Comparison of ENCODE assay signal across 16 cellular contexts in the genomic region with DNA sequence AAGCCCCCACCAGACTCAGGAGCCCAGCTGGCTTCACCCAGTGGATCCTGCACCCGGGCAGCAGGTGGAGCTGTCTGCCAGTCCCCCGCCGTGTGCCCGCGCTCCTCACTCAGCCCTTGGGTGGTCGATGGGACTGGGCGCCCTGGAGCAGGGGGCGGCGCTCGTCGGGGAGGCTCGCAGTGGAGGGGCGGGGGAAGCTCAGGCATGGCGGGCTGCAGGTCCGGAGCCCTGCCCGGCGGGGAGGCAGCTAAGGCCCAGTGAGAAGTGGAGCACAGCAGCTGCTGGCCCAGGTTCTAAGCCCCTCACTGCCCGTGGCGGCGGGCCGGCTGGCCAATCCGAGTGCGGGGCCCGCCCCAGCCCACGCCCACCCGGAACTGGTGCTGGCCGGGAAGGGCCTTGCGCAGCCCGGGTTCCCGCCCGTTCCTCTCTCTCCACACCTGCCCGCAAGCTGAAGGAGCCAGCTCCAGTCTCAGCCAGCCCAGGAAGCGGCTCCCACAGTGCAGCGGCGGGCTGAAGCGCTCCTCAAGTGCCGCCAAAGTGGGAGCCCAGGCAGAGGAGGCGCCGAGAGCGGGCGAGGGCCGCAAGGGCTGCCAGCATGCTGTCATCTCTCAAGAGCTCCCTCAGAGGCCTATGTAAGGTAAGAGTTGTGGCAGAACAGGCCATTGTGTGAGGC.
DNase-seq lines count a peak whose midpoint lies in the region; ATAC-seq and TF ChIP-seq lines count a peak whose summit lies in the region.
"Had no signal": no experiment of that assay in that cellular context is flagged by ENCODE, and none has a peak within 500 bp of the region (broad histone marks: within the 10 kb centered on the region; RNA-seq: fewer than 3 reads in every experiment).

No MANE protein-coding gene starts in this region.

- ATAC-seq in HG02973 (IDR thresholded peaks at IDR 0.05; ENCODE audit: unreplicated experiment) (no peak), sciatic nerve (no peak)
- ATAC-seq: natural killer cell treated with Interleukin-12 subunit alpha and Interleukin-12 subunit beta and Interleukin-15 and Interleukin-18, amount 100 ng/mL, for 72 hours had no signal

- intact Hi-C loops in testis (cut with DNase I; ENCODE audit: low total_unique reads) (no loop called here), sciatic nerve (cut with DNase I) (no loop called here)

- DNase-seq in NCI-H2227 (lab: John Stamatoyannopoulos, UW; ENCODE audit: unreplicated experiment) (peak; percentile 73), NCI-H2227 treated with DMSO at 0.1 percent for 48 hours (lab: John Stamatoyannopoulos, UW) (no peak), SK-MEL-5 (ENCODE audit: low read depth, low spot score) (peak; percentile 67), testis (peak; percentile 48), amniotic stem cell (lab: John Stamatoyannopoulos, UW) (no peak), sciatic nerve (ENCODE audit: low spot score) (no peak)
- DNase-seq: activated T-cell treated with anti-CD3 and anti-CD28 coated beads, Interleukin-2, amount 50 U/mL, for 24 hours; CD4-positive, alpha-beta memory T cell; HFFc6; IMR-90; NCI-H146 had no signal

- H3K4me1 ChIP-seq in testis = no peaks in the 10 kb centered on the region
- H3K4me1 ChIP-seq: ascending aorta, thyroid gland had no signal

- H3K27ac ChIP-seq in testis = no peak overlapping the region
- H3K27ac ChIP-seq: ascending aorta, thyroid gland had no signal

- WGBS in testis, 2 donors = 57 to 94% methylated on average over 16 to 40 of the region's 42 CpGs

- H3K9me3 ChIP-seq in iPS-18c (ENCODE audit: control insufficient read depth, insufficient read depth, low read length) (no peaks in the 10 kb centered on the region), testis (no peaks in the 10 kb centered on the region)
- H3K9me3 ChIP-seq: ascending aorta had no signal

- H3K27me3 ChIP-seq in testis = no peaks in the 10 kb centered on the region
- H3K27me3 ChIP-seq: ascending aorta, thyroid gland had no signal

- no peak for TF ChIP-seq CTCF in testis (IDR thresholded peaks at IDR 0.05)

- TF ChIP-seq POLR2A in testis (IDR thresholded peaks at IDR 0.05) = no peak

- H3K4me3 ChIP-seq in iPS-18c (ENCODE audit: insufficient read depth, low read depth, low read length) = peak overlapping the region; percentile 32
- peak overlapping the region; percentile 21 to 43 for H3K4me3 ChIP-seq in testis
- H3K4me3 ChIP-seq: ascending aorta, thyroid gland had no signal

- in situ Hi-C loops in SK-MEL-5 (cut with HindIII; ENCODE audit: low pct_unique_long_range_greater_than_20kb, low sequenced_read_pairs) = no loop called here

- no peaks in the 10 kb centered on the region for H3K36me3 ChIP-seq in testis (ENCODE audit: low read depth, missing control alignments)
- H3K36me3 ChIP-seq: ascending aorta, thyroid gland had no signal

Comparison
In these comparisons a context has a peak if more than half of its experiments do, and no peak if none do; other contexts are left out.
1. DNase-seq: peak in NCI-H2227 (single experiment), SK-MEL-5 (single experiment) and testis (single experiment); none in NCI-H2227 treated with DMSO at 0.1 percent for 48 hours (single experiment), amniotic stem cell (single experiment) and sciatic nerve (single experiment).